Comparison of ENCODE assay signal across 13 cellular contexts in genomic region chr9:129493002-129493713, GRCh38.
A peak's percentile ranks its signal among the peaks of the same experiment; 100 is the strongest.
DNase-seq lines count a peak whose midpoint lies in the region; ATAC-seq and TF ChIP-seq lines count a peak whose summit lies in the region.
"Had no signal": no experiment of that assay in that cellular context is flagged by ENCODE, and none has a peak within 500 bp of the region (broad histone marks: within the 10 kb centered on the region; RNA-seq: fewer than 3 reads in every experiment).

No MANE protein-coding gene starts in this region.

- H3K4me2 ChIP-seq in mesenchymal stem cell (ENCODE audit: low read length, poor library complexity, severe bottlenecking) = no peak overlapping the region

- H3K9me3 Mint-ChIP-seq in activated naive CD4-positive, alpha-beta T cell treated with anti-CD3 and anti-CD28 coated beads, Interleukin-2, amount 50 U/mL, for 24 hours = no peaks in the 10 kb centered on the region
- H3K9me3 Mint-ChIP-seq in activated naive CD4-positive, alpha-beta T cell treated with anti-CD3 and anti-CD28 coated beads, Interleukin-2, amount 50 U/mL, for 72 hours = no peaks in the 10 kb centered on the region
- H3K9me3 Mint-ChIP-seq: stimulated activated memory B cell treated with anti-CD40 and anti-IgM and Interleukin-4, amounts not matched to agents 10 μg/mL and 1 μg/mL and 100 μg/mL, for 72 hours had no signal

- H3K27ac ChIP-seq in angular gyrus (ENCODE audit: low read depth, low read length) (peak overlapping the region; percentile 1), mesenchymal stem cell (ENCODE audit: low read length, poor library complexity, severe bottlenecking) (no peak overlapping the region), thyroid gland (peak overlapping the region in 2 of 3 donors; percentile 100)

- H3K36me3 Mint-ChIP-seq in activated naive CD4-positive, alpha-beta T cell treated with anti-CD3 and anti-CD28 coated beads, Interleukin-2, amount 50 U/mL, for 24 hours = no peaks in the 10 kb centered on the region
- peaks cover 16 to 23% of the 10 kb centered on the region in 2 donors for H3K36me3 Mint-ChIP-seq in activated naive CD4-positive, alpha-beta T cell treated with anti-CD3 and anti-CD28 coated beads, Interleukin-2, amount 50 U/mL, for 72 hours

- peak overlapping the region; percentile 1 to 43 for H3K4ac ChIP-seq in mesenchymal stem cell (ENCODE audit: low read depth in 1 of 2, low read length in 2 of 2)

- H4K8ac ChIP-seq in mesenchymal stem cell (ENCODE audit: low read length) = no peak overlapping the region

- H3K27ac Mint-ChIP-seq in activated naive CD4-positive, alpha-beta T cell treated with anti-CD3 and anti-CD28 coated beads, Interleukin-2, amount 50 U/mL, for 24 hours = peak overlapping the region; percentile 56
- no peak overlapping the region for H3K27ac Mint-ChIP-seq in activated naive CD4-positive, alpha-beta T cell treated with anti-CD3 and anti-CD28 coated beads, Interleukin-2, amount 50 U/mL, for 72 hours
- H3K27ac Mint-ChIP-seq: stimulated activated memory B cell treated with anti-CD40 and anti-IgM and Interleukin-4, amounts not matched to agents 10 μg/mL and 1 μg/mL and 100 μg/mL, for 72 hours had no signal

- no peak overlapping the region for H2AFZ ChIP-seq in mesenchymal stem cell (ENCODE audit: low read depth, low read length)

- no peak for TF ChIP-seq CTCF in thyroid gland (IDR thresholded peaks at IDR 0.05)

- H3K4me1 Mint-ChIP-seq in activated naive CD4-positive, alpha-beta T cell treated with anti-CD3 and anti-CD28 coated beads, Interleukin-2, amount 50 U/mL, for 24 hours = peaks cover 48% of the 10 kb centered on the region

- H3K9ac ChIP-seq in mesenchymal stem cell (ENCODE audit: low read length) = peak overlapping the region; percentile 20

- intact Hi-C loops in thyroid gland (cut with DNase I) = loop anchor here (2.0 to 5.0 kb wide), 3 partner anchors 112 to 321 kb away; no protein-coding TSS in a partner anchor

- H2AK5ac ChIP-seq in mesenchymal stem cell (ENCODE audit: low read length, severe bottlenecking) = peak overlapping the region; percentile 31

- no peak overlapping the region for H3K4me3 Mint-ChIP-seq in activated naive CD4-positive, alpha-beta T cell treated with anti-CD3 and anti-CD28 coated beads, Interleukin-2, amount 50 U/mL, for 24 hours
- H3K4me3 Mint-ChIP-seq: stimulated activated memory B cell treated with anti-CD40 and anti-IgM and Interleukin-4, amounts not matched to agents 10 μg/mL and 1 μg/mL and 100 μg/mL, for 72 hours had no signal

- H4K91ac ChIP-seq in mesenchymal stem cell (ENCODE audit: low read length) = peak overlapping the region; percentile 5

- no peak for ATAC-seq in activated naive CD4-positive, alpha-beta T cell treated with anti-CD3 and anti-CD28 coated beads, Interleukin-2, amount 50 U/mL, for 72 hours
- ATAC-seq: stimulated activated memory B cell treated with anti-CD40 and anti-IgM and Interleukin-4, amounts not matched to agents 10 μg/mL and 1 μg/mL and 100 μg/mL, for 72 hours had no signal

- H3K9me3 ChIP-seq in mesenchymal stem cell (ENCODE audit: control insufficient read depth, low read length) = no peaks in the 10 kb centered on the region
- H3K9me3 ChIP-seq in thyroid gland = no peaks in the 10 kb centered on the region

- H3K79me1 ChIP-seq in mesenchymal stem cell (replicated peaks; ENCODE audit: low read length, poor library complexity, severe bottlenecking) = peaks cover 8% of the 10 kb centered on the region

- H3K4me1 ChIP-seq in mesenchymal stem cell (ENCODE audit: control insufficient read depth, insufficient read depth, low read depth, low read length) = peaks cover 67% of the 10 kb centered on the region
- H3K4me1 ChIP-seq in thyroid gland = peaks cover 58 to 76% of the 10 kb centered on the region in 2 donors

- no peak for TF ChIP-seq POLR2A in thyroid gland (IDR thresholded peaks at IDR 0.05)

- H2BK120ac ChIP-seq in mesenchymal stem cell (ENCODE audit: low read depth, low read length) = peak overlapping the region; percentile 1

- H3K4me3 ChIP-seq in mesenchymal stem cell (ENCODE audit: insufficient read depth in 1 of 2, low read depth in 1 of 2, low read length in 2 of 2) (no peak overlapping the region), thyroid gland (replicated peaks in 1 of 3) (no peak overlapping the region)

- H2BK5ac ChIP-seq in mesenchymal stem cell (ENCODE audit: low read depth, low read length, poor library complexity, severe bottlenecking) = no peak overlapping the region

- H3K27me3 Mint-ChIP-seq in activated naive CD4-positive, alpha-beta T cell treated with anti-CD3 and anti-CD28 coated beads, Interleukin-2, amount 50 U/mL, for 24 hours = no peaks in the 10 kb centered on the region

- H3K36me3 ChIP-seq in mesenchymal stem cell (ENCODE audit: control insufficient read depth in 1 of 2, insufficient read depth in 2 of 2, low read depth in 1 of 2, low read length in 2 of 2) = peaks cover 12 to 14% of the 10 kb centered on the region in 2 experiments
- H3K36me3 ChIP-seq in thyroid gland = no peaks in the 10 kb centered on the region

- no peak overlapping the region for H3K23ac ChIP-seq in mesenchymal stem cell (ENCODE audit: low read length in 2 of 2)

- DNase-seq in activated naive CD4-positive, alpha-beta T cell treated with anti-CD3 and anti-CD28 coated beads, Interleukin-2, amount 50 U/mL, for 72 hours (ENCODE audit: low spot score in 2 of 2) = no peak
- no peak for DNase-seq in mesenchymal stem cell
- no peak for DNase-seq in thyroid gland
- DNase-seq in glomerular visceral epithelial cell (ENCODE audit: extremely low spot score) = no peak
- DNase-seq in HK-2 (ENCODE audit: unreplicated experiment) = no peak
- no peak for DNase-seq in activated CD4-positive, alpha-beta T cell treated with anti-CD3 and anti-CD28 coated beads for 1 hour
- DNase-seq: amygdala; GDM1; NCI-H1694; NK-92 treated with Interleukin-12 subunit alpha and Interleukin-12 subunit beta, amount 100 ng/mL, for 24 hours had no signal

- H3K14ac ChIP-seq in mesenchymal stem cell (ENCODE audit: low read length in 2 of 2) = no peak overlapping the region

- H3K27me3 ChIP-seq in mesenchymal stem cell (ENCODE audit: control insufficient read depth in 1 of 2, insufficient read depth in 1 of 2, low read length in 2 of 2) (no peaks in the 10 kb centered on the region), thyroid gland (no peaks in the 10 kb centered on the region)

- WGBS in mesenchymal stem cell = 95% methylated on average over 8 of the region's 9 CpGs
- WGBS in thyroid gland, 2 donors = 91 to 96% methylated on average over 9 of the region's 9 CpGs

- no peak overlapping the region for H2BK15ac ChIP-seq in mesenchymal stem cell (ENCODE audit: low read depth, poor library complexity, severe bottlenecking)

- peak overlapping the region in 1 of 2 experiments; percentile 50 for H2BK12ac ChIP-seq in mesenchymal stem cell (ENCODE audit: low read length in 2 of 2)

- peak overlapping the region in 1 of 2 experiments; percentile 58 for H3K18ac ChIP-seq in mesenchymal stem cell (ENCODE audit: low read depth in 1 of 2, low read length in 2 of 2)
